17 cellular contexts compared by ENCODE assay signal in genomic region chr3:8097690-8098089, GRCh38.
"Had no signal": no experiment of that assay in that cellular context is flagged by ENCODE, and none has a peak within 500 bp of the region (broad histone marks: within the 10 kb centered on the region; RNA-seq: fewer than 3 reads in every experiment).

No MANE protein-coding gene starts in this region.

- DNase-seq: activated CD4-positive, alpha-beta T cell treated with anti-CD3 and anti-CD28 coated beads, Interleukin-2, amount 50 U/mL, for 1 hour; activated CD8-positive, alpha-beta memory T cell treated with anti-CD3 and anti-CD28 coated beads for 24 hours; activated gamma-delta T cell treated with Interleukin-2 at 50 U/mL for 16 hours; adrenal gland; effector memory CD8-positive, alpha-beta T cell; head of caudate nucleus; left ventricle myocardium inferior; nephron progenitor cell; stimulated activated naive CD4-positive, alpha-beta T cell treated with Interleukin-2 at 50 U/mL for 16 hours; T-helper 9 cell; tibial artery had no signal

- H3K4me1 ChIP-seq: adrenal gland, left ventricle myocardium inferior, tibial artery had no signal

- H3K4me3 ChIP-seq: adrenal gland, left ventricle myocardium inferior, tibial artery had no signal

- H3K9me3 ChIP-seq: adrenal gland, left ventricle myocardium inferior, tibial artery had no signal

- H3K27me3 ChIP-seq: adrenal gland, tibial artery had no signal

- FAIRE-seq: astrocyte, bronchial epithelial cell, frontal cortex had no signal

- H3K36me3 ChIP-seq: adrenal gland, left ventricle myocardium inferior, tibial artery had no signal

- ATAC-seq: activated CD4-positive, CD25-positive, alpha-beta regulatory T cell treated with anti-CD3 and anti-CD28 coated beads, Interleukin-2, amount 50 U/mL, for 24 hours; activated naive CD4-positive, alpha-beta T cell treated with anti-CD3 and anti-CD28 coated beads, Interleukin-2, amount 50 U/mL, for 72 hours; effector memory CD8-positive, alpha-beta T cell had no signal

- H3K27ac ChIP-seq: adrenal gland, epithelial cell of prostate, left ventricle myocardium inferior, tibial artery had no signal
